Comparison of ENCODE assay signal across 17 cellular contexts in genomic region chr4:82491251-82491960, GRCh38.
DNase-seq lines count a peak whose midpoint lies in the region; ATAC-seq and TF ChIP-seq lines count a peak whose summit lies in the region.
"Had no signal": no experiment of that assay in that cellular context is flagged by ENCODE, and none has a peak within 500 bp of the region (broad histone marks: within the 10 kb centered on the region; RNA-seq: fewer than 3 reads in every experiment).

No MANE protein-coding gene starts in this region.

- H3K27me3 Mint-ChIP-seq in natural killer cell treated with Interleukin-12 subunit alpha and Interleukin-12 subunit beta and Interleukin-15 and Interleukin-18, amount 100 ng/mL, for 72 hours: no peaks in the 10 kb centered on the region
- H3K27me3 Mint-ChIP-seq: activated naive CD8-positive, alpha-beta T cell treated with anti-CD3 and anti-CD28 coated beads for 36 hours; progenitor cell of endocrine pancreas had no signal

- POLR2A ChIA-PET in HEK293T (lab: Yijun Ruan, JAX): interaction anchor here (1.3 kb wide), 1 partner anchor 62 kb away, joined by 3 read pairs; no protein-coding TSS in a partner anchor

- in situ Hi-C loops in astrocyte of the cerebellum (cut with HindIII; ENCODE audit: low sequenced_read_pairs): no loop called here

- intact Hi-C loops in Right ventricle myocardium superior (cut with DNase I): no loop called here
- intact Hi-C loops in left cardiac atrium (cut with DNase I): no loop called here

- H3K4me3 Mint-ChIP-seq in natural killer cell treated with Interleukin-12 subunit alpha and Interleukin-12 subunit beta and Interleukin-15 and Interleukin-18, amount 100 ng/mL, for 72 hours: no peak overlapping the region
- H3K4me3 Mint-ChIP-seq: activated naive CD8-positive, alpha-beta T cell treated with anti-CD3 and anti-CD28 coated beads for 36 hours; activated T-cell treated with anti-CD3 and anti-CD28 coated beads, Interleukin-2, amount 50 U/mL, for 72 hours had no signal

- no peaks in the 10 kb centered on the region for H3K36me3 Mint-ChIP-seq in natural killer cell treated with Interleukin-12 subunit alpha and Interleukin-12 subunit beta and Interleukin-15 and Interleukin-18, amount 100 ng/mL, for 72 hours

- no peak for TF ChIP-seq CTCF in astrocyte of the cerebellum (IDR thresholded peaks at IDR 0.05; ENCODE audit: low read depth, low read length, missing control alignments)

- no peaks in the 10 kb centered on the region for H3K9me3 Mint-ChIP-seq in natural killer cell treated with Interleukin-12 subunit alpha and Interleukin-12 subunit beta and Interleukin-15 and Interleukin-18, amount 100 ng/mL, for 72 hours
- H3K9me3 Mint-ChIP-seq: activated naive CD8-positive, alpha-beta T cell treated with anti-CD3 and anti-CD28 coated beads for 36 hours; activated T-cell treated with anti-CD3 and anti-CD28 coated beads, Interleukin-2, amount 50 U/mL, for 72 hours had no signal

- CTCF ChIA-PET in HEK293T (lab: Yijun Ruan, JAX): no interaction called here

- peak; percentile 51 for ATAC-seq in Right ventricle myocardium superior (ENCODE audit: poor library complexity)
- no peak for ATAC-seq in left cardiac atrium
- ATAC-seq in natural killer cell treated with Interleukin-12 subunit alpha and Interleukin-12 subunit beta and Interleukin-15 and Interleukin-18, amount 100 ng/mL, for 72 hours: no peak
- no peak for ATAC-seq in GM18498 (IDR thresholded peaks at IDR 0.05; ENCODE audit: unreplicated experiment)
- ATAC-seq: activated T-cell treated with anti-CD3 and anti-CD28 coated beads, Interleukin-2, amount 50 U/mL, for 72 hours; Panc1 had no signal

- H3K27ac Mint-ChIP-seq in natural killer cell treated with Interleukin-12 subunit alpha and Interleukin-12 subunit beta and Interleukin-15 and Interleukin-18, amount 100 ng/mL, for 72 hours: no peak overlapping the region
- H3K27ac Mint-ChIP-seq: activated naive CD8-positive, alpha-beta T cell treated with anti-CD3 and anti-CD28 coated beads for 36 hours; activated T-cell treated with anti-CD3 and anti-CD28 coated beads, Interleukin-2, amount 50 U/mL, for 72 hours; progenitor cell of endocrine pancreas had no signal

- DNase-seq in Right ventricle myocardium superior (no peak), left cardiac atrium (no peak), NCI-H2029 treated with DMSO at 0.1 percent for 48 hours (lab: John Stamatoyannopoulos, UW) (peak; percentile 90), astrocyte of the cerebellum (ENCODE audit: low read depth) (peak; percentile 64), HEK293T (ENCODE audit: extremely low spot score) (no peak)
- no peak for DNase-seq in natural killer cell treated with Interleukin-12 subunit alpha and Interleukin-12 subunit beta and Interleukin-15 and Interleukin-18, amount 100 ng/mL, for 72 hours (ENCODE audit: low spot score)
- no peak for DNase-seq in stimulated activated CD4-positive, alpha-beta T cell treated with anti-CD3 and anti-CD28 coated beads, Interleukin-4, amount 100 ng/mL, for 4 hours
- DNase-seq: activated CD4-positive, alpha-beta T cell treated with anti-CD3 and anti-CD28 coated beads, Interleukin-2, amount 50 U/mL, for 48 hours; activated naive CD8-positive, alpha-beta T cell treated with anti-CD3 and anti-CD28 coated beads for 36 hours; activated T-cell treated with anti-CD3 and anti-CD28 coated beads, Interleukin-2, amount 50 U/mL, for 72 hours; Karpas-422; NCI-H226; stimulated activated naive CD4-positive, alpha-beta T cell had no signal

- no peak overlapping the region for H3K4me3 ChIP-seq in astrocyte of the cerebellum (ENCODE audit: low read depth, low read length)
- H3K4me3 ChIP-seq: cardiac muscle cell had no signal

- no peaks in the 10 kb centered on the region for H3K4me1 Mint-ChIP-seq in natural killer cell treated with Interleukin-12 subunit alpha and Interleukin-12 subunit beta and Interleukin-15 and Interleukin-18, amount 100 ng/mL, for 72 hours (ENCODE audit: low read depth in 2 of 2)
- H3K4me1 Mint-ChIP-seq: activated naive CD8-positive, alpha-beta T cell treated with anti-CD3 and anti-CD28 coated beads for 36 hours had no signal

TF ChIP-seq in HEK293T, 16 proteins besides CTCF, POLR2A, EP300 and RAD21:
- TF ChIP-seq ELF4 (IDR thresholded peaks at IDR 0.05) (no peak), FOXA1 (IDR thresholded peaks at IDR 0.05) (no peak), LEF1 (IDR thresholded peaks at IDR 0.05; ENCODE audit: borderline replicate concordance) (no peak), ARNT (IDR thresholded peaks at IDR 0.05) (no peak), HDGF (IDR thresholded peaks at IDR 0.05; ENCODE audit: borderline replicate concordance) (no peak), ZNF384 (IDR thresholded peaks at IDR 0.05) (no peak), BHLHE40 (IDR thresholded peaks at IDR 0.05; ENCODE audit: borderline replicate concordance) (no peak), TARDBP (IDR thresholded peaks at IDR 0.05) (no peak), FOXM1 (IDR thresholded peaks at IDR 0.05; ENCODE audit: borderline replicate concordance) (no peak), L3MBTL2 (conservative IDR thresholded peaks at IDR 0.05) (no peak)
- TF ChIP-seq, protein P1, sequence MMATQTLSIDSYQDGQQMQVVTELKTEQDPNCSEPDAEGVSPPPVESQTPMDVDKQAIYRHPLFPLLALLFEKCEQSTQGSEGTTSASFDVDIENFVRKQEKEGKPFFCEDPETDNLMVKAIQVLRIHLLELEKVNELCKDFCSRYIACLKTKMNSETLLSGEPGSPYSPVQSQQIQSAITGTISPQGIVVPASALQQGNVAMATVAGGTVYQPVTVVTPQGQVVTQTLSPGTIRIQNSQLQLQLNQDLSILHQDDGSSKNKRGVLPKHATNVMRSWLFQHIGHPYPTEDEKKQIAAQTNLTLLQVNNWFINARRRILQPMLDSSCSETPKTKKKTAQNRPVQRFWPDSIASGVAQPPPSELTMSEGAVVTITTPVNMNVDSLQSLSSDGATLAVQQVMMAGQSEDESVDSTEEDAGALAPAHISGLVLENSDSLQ (IDR thresholded peaks at IDR 0.05): no peak

Comparison
In these comparisons a context has a peak if more than half of its experiments do, and no peak if none do; other contexts are left out.
1. DNase-seq: peak in NCI-H2029 treated with DMSO at 0.1 percent for 48 hours (single experiment) and astrocyte of the cerebellum (single experiment); none in Right ventricle myocardium superior (single experiment), left cardiac atrium (single experiment), natural killer cell treated with Interleukin-12 subunit alpha and Interleukin-12 subunit beta and Interleukin-15 and Interleukin-18, amount 100 ng/mL, for 72 hours (single experiment), HEK293T (single experiment) and stimulated activated CD4-positive, alpha-beta T cell treated with anti-CD3 and anti-CD28 coated beads, Interleukin-4, amount 100 ng/mL, for 4 hours (0 of 2).